Comparison of ENCODE assay signal across 8 cellular contexts in genomic region chr13:113393572-113394503, GRCh38. TPM values are rescaled to one million over a fixed set of nuclear protein-coding genes. Genes with fewer than 3 reads are reported as not detected.
DNase-seq lines count a peak whose midpoint lies in the region; ATAC-seq and TF ChIP-seq lines count a peak whose summit lies in the region.

No MANE protein-coding gene starts in this region.

- peaks cover 27% of the 10 kb centered on the region for H3K36me3 Mint-ChIP-seq in GM23338 (ENCODE audit: low read depth)
- no peaks in the 10 kb centered on the region for H3K36me3 Mint-ChIP-seq in activated naive CD4-positive, alpha-beta T cell treated with anti-CD3 and anti-CD28 coated beads for 36 hours (ENCODE audit: low read depth)

- ATAC-seq in GM23338 = peak; percentile 93

- peak overlapping the region; percentile 99; the same call in 1 of the 2 replicates for H2AFZ ChIP-seq in GM23338

- H3F3A ChIP-seq in GM23338 (replicated peaks; ENCODE audit: low read depth) = 0 out of 2 replicates have a peak, but pooled peaks cover 7% of the 10 kb centered on the region

- CTCF ChIA-PET in activated naive CD4-positive, alpha-beta T cell treated with anti-CD3 and anti-CD28 coated beads for 36 hours (lab: Charles Lee) = interaction anchor here (0.6 to 1.6 kb wide), 7 partner anchors 9 to 450 kb away, joined by 3 to 12 read pairs (median 3); no protein-coding TSS in a partner anchor

- in situ Hi-C loops in SK-MEL-5 (cut with HindIII; ENCODE audit: low pct_unique_long_range_greater_than_20kb, low sequenced_read_pairs) = no loop called here

- DNase-seq in GM23338 (ENCODE audit: low spot score) (peak; percentile 94), Kasumi-1 (lab: John Stamatoyannopoulos, UW) (peak; percentile 66 to 78), SK-MEL-5 (ENCODE audit: low read depth, low spot score) (peak; percentile 73), head of caudate nucleus (peak; percentile 40 to 90 (median 81)), ovary (peak; percentile 71 to 85 (median 81)), thyroid gland (peak; percentile 80 to 81)
- DNase-seq in activated naive CD4-positive, alpha-beta T cell treated with anti-CD3 and anti-CD28 coated beads for 36 hours = peak; percentile 86

- H3K4me1 ChIP-seq in ES-I3 (ENCODE audit: insufficient read depth, low read length) = peaks cover 7% of the 10 kb centered on the region
- H3K4me1 ChIP-seq in GM23338 (ENCODE audit: insufficient read depth) = peaks cover 14% of the 10 kb centered on the region; the same call in 1 of the 2 replicates
- peaks cover 6% of the 10 kb centered on the region for H3K4me1 ChIP-seq in ovary (ENCODE audit: insufficient read depth)
- H3K4me1 ChIP-seq in thyroid gland = peaks cover 0 to 13% of the 10 kb centered on the region in 2 donors

- peak overlapping the region; percentile 53 for H3K9ac ChIP-seq in ES-I3 (ENCODE audit: low read depth, low read length)

- WGBS in ovary, 3 donors = 2 to 6% (median 6%) methylated on average over 30 to 69 of the region's 69 CpGs
- WGBS in thyroid gland, 2 donors = 19 to 31% methylated on average over 14 to 16 of the region's 69 CpGs

- H3K4me3 ChIP-seq in GM23338 = peak overlapping the region; percentile 56
- H3K4me3 ChIP-seq in ovary = peak overlapping the region; percentile 53
- peak overlapping the region in 1 of 3 donors; percentile 58 for H3K4me3 ChIP-seq in thyroid gland (replicated peaks in 1 of 3)

- H3K79me2 ChIP-seq in GM23338 (replicated peaks; ENCODE audit: insufficient read depth) = no peaks in the 10 kb centered on the region

- H3K27me3 ChIP-seq in GM23338 (ENCODE audit: insufficient read depth) (no peaks in the 10 kb centered on the region), ovary (no peaks in the 10 kb centered on the region), thyroid gland (no peaks in the 10 kb centered on the region)

- peak overlapping the region; percentile 80 for H3K4me2 ChIP-seq in GM23338

- no peaks in the 10 kb centered on the region for H4K20me1 ChIP-seq in GM23338 (replicated peaks; ENCODE audit: insufficient read depth)

- peak overlapping the region; percentile 82; the same call in 1 of the 2 replicates for H3K27ac Mint-ChIP-seq in GM23338
- H3K27ac Mint-ChIP-seq in activated naive CD4-positive, alpha-beta T cell treated with anti-CD3 and anti-CD28 coated beads for 36 hours = peak overlapping the region; percentile 46

- no peak for TF ChIP-seq EP300 in ovary (IDR thresholded peaks at IDR 0.05)

- peaks cover 27% of the 10 kb centered on the region; the same call in 2 of the 3 replicates for H3K9me3 Mint-ChIP-seq in GM23338
- no peaks in the 10 kb centered on the region for H3K9me3 Mint-ChIP-seq in activated naive CD4-positive, alpha-beta T cell treated with anti-CD3 and anti-CD28 coated beads for 36 hours

- H3K4me3 Mint-ChIP-seq in GM23338 = peak overlapping the region; percentile 82
- peak overlapping the region; percentile 85 for H3K4me3 Mint-ChIP-seq in activated naive CD4-positive, alpha-beta T cell treated with anti-CD3 and anti-CD28 coated beads for 36 hours

- TF ChIP-seq POLR2A in ovary (IDR thresholded peaks at IDR 0.05) (no peak), thyroid gland (IDR thresholded peaks at IDR 0.05) (no peak)

- H3K4me1 Mint-ChIP-seq in GM23338 = peaks cover 23% of the 10 kb centered on the region
- H3K4me1 Mint-ChIP-seq in activated naive CD4-positive, alpha-beta T cell treated with anti-CD3 and anti-CD28 coated beads for 36 hours (ENCODE audit: low read depth) = peaks cover 4% of the 10 kb centered on the region

- H3K9me3 ChIP-seq in ES-I3 (ENCODE audit: control insufficient read depth, insufficient read depth, low read length) (no peaks in the 10 kb centered on the region), ovary (no peaks in the 10 kb centered on the region), thyroid gland (no peaks in the 10 kb centered on the region)

- H3K27me3 Mint-ChIP-seq in GM23338 (ENCODE audit: insufficient read depth, low read depth, poor library complexity) = peaks cover 13% of the 10 kb centered on the region
- no peaks in the 10 kb centered on the region for H3K27me3 Mint-ChIP-seq in activated naive CD4-positive, alpha-beta T cell treated with anti-CD3 and anti-CD28 coated beads for 36 hours (ENCODE audit: low read depth)

- intact Hi-C loops in activated naive CD4-positive, alpha-beta T cell treated with anti-CD3 and anti-CD28 coated beads for 36 hours (cut with micrococcal nuclease) = loop anchor here (1.0 to 2.0 kb wide), 3 partner anchors 97 to 452 kb away; partner anchors contain the start of gene LAMP1
- intact Hi-C loops in head of caudate nucleus (cut with DNase I) (no loop called here), ovary (cut with DNase I) (loop anchor here (5.0 to 10.0 kb wide), 7 partner anchors 117 to 459 kb away; no protein-coding TSS in a partner anchor), thyroid gland (cut with DNase I) (loop anchor here (10.0 kb wide), 2 partner anchors 99 to 449 kb away; partner anchors contain the start of gene LAMP1)

- H3K27ac ChIP-seq in GM23338 (ENCODE audit: low read depth) (no peak overlapping the region), ovary (no peak overlapping the region), thyroid gland (peak overlapping the region in 1 of 3 donors; percentile 28)

- TF ChIP-seq CTCF in GM23338 (conservative IDR thresholded peaks at IDR 0.05; ENCODE audit: low read depth in 2 of 2) (peak; percentile 47 to 87), ovary (IDR thresholded peaks at IDR 0.05) (peak; percentile 88 to 89 (median 88)), thyroid gland (IDR thresholded peaks at IDR 0.05) (peak in 5 of 6 experiments; percentile 36 to 99 (median 89))

- H3K36me3 ChIP-seq in ES-I3 (ENCODE audit: insufficient read depth, low read length) (no peaks in the 10 kb centered on the region), GM23338 (ENCODE audit: insufficient read depth) (no peaks in the 10 kb centered on the region), ovary (no peaks in the 10 kb centered on the region), thyroid gland (no peaks in the 10 kb centered on the region)

- no peaks in the 10 kb centered on the region for H3K9me2 ChIP-seq in GM23338 (ENCODE audit: insufficient read depth)

TF ChIP-seq in GM23338, 12 proteins besides CTCF, POLR2A, EP300 and RAD21:
- no peak for TF ChIP-seq JUNB (IDR thresholded peaks at IDR 0.05; ENCODE audit: unreplicated experiment)
- peak; percentile 44; the same call in 1 of the 2 replicates for TF ChIP-seq POLR2AphosphoS5 (IDR thresholded peaks at IDR 0.05; ENCODE audit: low read depth)

RNA-seq across cellular contexts. Expression of gene GRTP1, which starts 29.9 kb away (rescaled TPM):
- 33.9 and 56.2 TPM in 2 replicates for total RNA-seq in GM23338 (2014; rRNA removed; shearing (Covaris generic))
- polyA plus RNA-seq in GM23338 (2016; fragmentation: Nextera tagmentation; extraction: Ambion mirVana) = 55.7 and 61.8 TPM in 2 replicates
- total RNA-seq in SK-MEL-5 (2014; rRNA removed; shearing (Covaris generic)) = 3.2 and 4.9 TPM in 2 replicates
- polyA plus RNA-seq in SK-MEL-5 (2015; cell fraction: cytosol; rRNA removed) = 5.0 and 5.4 TPM in 2 replicates
- 7.3 and 10.2 TPM in 2 replicates for polyA plus RNA-seq in SK-MEL-5 (2015; cell fraction: nucleus; rRNA removed)
- total RNA-seq in activated naive CD4-positive, alpha-beta T cell treated with anti-CD3 and anti-CD28 coated beads for 36 hours = under 1 TPM; 0.44 to 0.45 TPM
- 10 to 100 TPM in 6 of 7 donors, 1 to 10 TPM in 1; 7.1 to 14.8 (median 12.2) TPM for total RNA-seq in ovary
- polyA plus RNA-seq in ovary = 10 to 100 TPM in 1 of 2 donors, 1 to 10 TPM in 1; 3.0 to 11.1 TPM
- 1 to 10 TPM; 1.7 to 5.7 (median 5.1) TPM for total RNA-seq in thyroid gland

RNA-seq across cellular contexts. Expression of gene ADPRHL1, which starts 59.5 kb away (rescaled TPM):
- total RNA-seq in GM23338 (2014; rRNA removed; shearing (Covaris generic)) = 0.80 and 1.3 TPM in 2 replicates
- polyA plus RNA-seq in GM23338 (2016; fragmentation: Nextera tagmentation; extraction: Ambion mirVana) = 0.96 and 1.0 TPM in 2 replicates
- total RNA-seq in SK-MEL-5 (2014; rRNA removed; shearing (Covaris generic)) = 0.53 and 0.80 TPM in 2 replicates
- 0.66 and 1.4 TPM in 2 replicates for polyA plus RNA-seq in SK-MEL-5 (2015; cell fraction: cytosol; rRNA removed)
- polyA plus RNA-seq in SK-MEL-5 (2015; cell fraction: nucleus; rRNA removed) = 0.19 and 1.4 TPM in 2 replicates
- under 1 TPM; 0.10 to 0.57 TPM for total RNA-seq in activated naive CD4-positive, alpha-beta T cell treated with anti-CD3 and anti-CD28 coated beads for 36 hours
- total RNA-seq in ovary = 1 to 10 TPM; 1.6 to 5.0 (median 1.9) TPM
- polyA plus RNA-seq in ovary = 1 to 10 TPM; 2.2 to 2.3 TPM
- 1 to 10 TPM in 2 of 4 donors, under 1 TPM in 2; 0.20 to 2.0 (median 1.0) TPM for total RNA-seq in thyroid gland
